2 cellular contexts compared by ENCODE assay signal in the genomic region with DNA sequence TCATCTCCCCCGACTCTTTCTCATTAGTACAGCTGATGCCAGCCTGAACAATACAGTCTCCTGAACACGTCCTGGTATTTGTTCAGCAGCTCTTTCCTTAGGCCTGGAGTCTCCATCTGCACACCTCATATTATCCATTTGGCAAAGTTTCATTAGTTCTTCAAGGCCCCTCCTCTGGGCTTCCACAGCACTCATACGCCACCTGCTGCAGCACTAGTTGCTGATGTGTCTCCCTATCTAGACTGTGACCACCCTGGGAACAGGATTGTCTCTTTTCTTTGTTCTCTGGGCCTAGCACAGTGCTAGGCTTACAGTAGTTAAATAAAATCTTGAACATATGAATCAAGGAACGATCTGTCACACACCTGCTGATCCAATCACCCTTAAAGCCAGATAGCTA.
TF ChIP-seq lines count a peak whose summit lies in the region.

No MANE protein-coding gene starts in this region.

TF ChIP-seq in K562, 482 proteins besides CTCF, POLR2A, EP300 and RAD21:
- TF ChIP-seq NR2F6 (CRISPR knock-in tag; IDR thresholded peaks at IDR 0.05) (no peak), SETDB1 (IDR thresholded peaks at IDR 0.05; ENCODE audit: low read length) (no peak), ZNF134 (CRISPR knock-in tag; conservative IDR thresholded peaks at IDR 0.05) (peak; percentile 71; the same call in 1 of the 2 replicates), SMC3 (conservative IDR thresholded peaks at IDR 0.05; ENCODE audit: insufficient read depth, low read depth, low read length) (peak; percentile 53), ZNF24 (IDR thresholded peaks at IDR 0.05) (peak; percentile 87)
- TF ChIP-seq, protein P1, sequence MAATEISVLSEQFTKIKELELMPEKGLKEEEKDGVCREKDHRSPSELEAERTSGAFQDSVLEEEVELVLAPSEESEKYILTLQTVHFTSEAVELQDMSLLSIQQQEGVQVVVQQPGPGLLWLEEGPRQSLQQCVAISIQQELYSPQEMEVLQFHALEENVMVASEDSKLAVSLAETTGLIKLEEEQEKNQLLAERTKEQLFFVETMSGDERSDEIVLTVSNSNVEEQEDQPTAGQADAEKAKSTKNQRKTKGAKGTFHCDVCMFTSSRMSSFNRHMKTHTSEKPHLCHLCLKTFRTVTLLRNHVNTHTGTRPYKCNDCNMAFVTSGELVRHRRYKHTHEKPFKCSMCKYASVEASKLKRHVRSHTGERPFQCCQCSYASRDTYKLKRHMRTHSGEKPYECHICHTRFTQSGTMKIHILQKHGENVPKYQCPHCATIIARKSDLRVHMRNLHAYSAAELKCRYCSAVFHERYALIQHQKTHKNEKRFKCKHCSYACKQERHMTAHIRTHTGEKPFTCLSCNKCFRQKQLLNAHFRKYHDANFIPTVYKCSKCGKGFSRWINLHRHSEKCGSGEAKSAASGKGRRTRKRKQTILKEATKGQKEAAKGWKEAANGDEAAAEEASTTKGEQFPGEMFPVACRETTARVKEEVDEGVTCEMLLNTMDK (IDR thresholded peaks at IDR 0.05; ENCODE audit: borderline replicate concordance, insufficient read depth, low read depth, low read length, poor library complexity, severe bottlenecking), result peak; percentile 57
- TF ChIP-seq, protein P2, sequence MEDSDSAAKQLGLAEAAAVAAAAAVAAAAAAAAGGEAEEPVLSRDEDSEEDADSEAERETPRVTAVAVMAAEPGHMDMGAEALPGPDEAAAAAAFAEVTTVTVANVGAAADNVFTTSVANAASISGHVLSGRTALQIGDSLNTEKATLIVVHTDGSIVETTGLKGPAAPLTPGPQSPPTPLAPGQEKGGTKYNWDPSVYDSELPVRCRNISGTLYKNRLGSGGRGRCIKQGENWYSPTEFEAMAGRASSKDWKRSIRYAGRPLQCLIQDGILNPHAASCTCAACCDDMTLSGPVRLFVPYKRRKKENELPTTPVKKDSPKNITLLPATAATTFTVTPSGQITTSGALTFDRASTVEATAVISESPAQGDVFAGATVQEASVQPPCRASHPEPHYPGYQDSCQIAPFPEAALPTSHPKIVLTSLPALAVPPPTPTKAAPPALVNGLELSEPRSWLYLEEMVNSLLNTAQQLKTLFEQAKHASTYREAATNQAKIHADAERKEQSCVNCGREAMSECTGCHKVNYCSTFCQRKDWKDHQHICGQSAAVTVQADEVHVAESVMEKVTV (CRISPR knock-in tag; IDR thresholded peaks at IDR 0.05), result 0 out of 2 replicates have a peak, but pooled peaks have one; percentile 10
TF ChIP-seq in K562: peak in this region for 5.

TF ChIP-seq in GM12891, 5 proteins besides CTCF, POLR2A, EP300 and RAD21:
- TF ChIP-seq POLR2AphosphoS5 (IDR thresholded peaks at IDR 0.05; ENCODE audit: low read depth, low read length), result no peak
- TF ChIP-seq SPI1 (IDR thresholded peaks at IDR 0.05; ENCODE audit: low read depth, low read length), result no peak
- no peak for TF ChIP-seq TAF1 (IDR thresholded peaks at IDR 0.05; ENCODE audit: low read depth, low read length)
- TF ChIP-seq PAX5 (IDR thresholded peaks at IDR 0.05; ENCODE audit: insufficient read depth, low read length, severe bottlenecking), result no peak
- TF ChIP-seq POU2F2 (IDR thresholded peaks at IDR 0.05; ENCODE audit: low read depth, low read length), result no peak
